8 cellular contexts compared by ENCODE assay signal in genomic region chr1:225777058-225777582, GRCh38. TPM values are rescaled to one million over a fixed set of nuclear protein-coding genes. Genes with fewer than 3 reads are reported as not detected.
A peak's percentile ranks its signal among the peaks of the same experiment; 100 is the strongest.
DNase-seq lines count a peak whose midpoint lies in the region; ATAC-seq and TF ChIP-seq lines count a peak whose summit lies in the region.

No MANE protein-coding gene starts in this region.

- peaks cover 7% of the 10 kb centered on the region for H3K36me3 Mint-ChIP-seq in progenitor cell of endocrine pancreas (ENCODE audit: insufficient read depth)

- no peak for DNase-seq in SK-N-SH
- DNase-seq in hepatocyte (ENCODE audit: low spot score) = no peak
- DNase-seq in stimulated activated naive CD8-positive, alpha-beta T cell treated with anti-CD3 and anti-CD28 coated beads, Interleukin-15, Interleukin-2, amounts not matched to agents 100 U/mL and 50 U/mL, for 24 hours = peak; percentile 19
- DNase-seq in progenitor cell of endocrine pancreas (ENCODE audit: low spot score, unreplicated experiment) = no peak
- no peak for DNase-seq in occipital lobe (lab: John Stamatoyannopoulos, UW)
- DNase-seq in iPS-NIHi7 (ENCODE audit: extremely low spot score) = no peak

- H3K36me3 ChIP-seq in SK-N-SH (replicated peaks in 1 of 2; ENCODE audit: control insufficient read depth in 1 of 2, insufficient read depth in 2 of 2, low read length in 1 of 2) (peaks cover 2 to 17% of the 10 kb centered on the region in 2 experiments), hepatocyte (replicated peaks; ENCODE audit: insufficient read depth, low read depth) (no peaks in the 10 kb centered on the region)

- no peaks in the 10 kb centered on the region for H3K27me3 Mint-ChIP-seq in progenitor cell of endocrine pancreas

- H3K4me1 ChIP-seq in SK-N-SH (ENCODE audit: control insufficient read depth in 1 of 2, insufficient read depth in 2 of 2, low read depth in 1 of 2, low read length in 1 of 2) = peaks cover 18 to 24% of the 10 kb centered on the region in 2 experiments
- peaks cover 29% of the 10 kb centered on the region for H3K4me1 ChIP-seq in hepatocyte (ENCODE audit: insufficient read depth)

- H3K27me3 ChIP-seq in SK-N-SH (ENCODE audit: insufficient read depth) = no peaks in the 10 kb centered on the region
- no peaks in the 10 kb centered on the region for H3K27me3 ChIP-seq in hepatocyte

- POLR2A ChIA-PET in SK-N-SH (lab: Yijun Ruan, JAX) = interaction anchor here (0.5 to 1.9 kb wide), 19 partner anchors 8 to 316 kb away, joined by 3 to 14 read pairs (median 4); partner anchors contain the start of genes ENAH, EPHX1, H3-3A and PYCR2

- no peaks in the 10 kb centered on the region for H3K9me3 ChIP-seq in SK-N-SH
- no peaks in the 10 kb centered on the region for H3K9me3 ChIP-seq in hepatocyte (ENCODE audit: low read depth)

- peak overlapping the region; percentile 64; the same call in 1 of the 2 replicates for H3K9ac ChIP-seq in SK-N-SH

- H4K20me1 ChIP-seq in SK-N-SH (ENCODE audit: insufficient read depth) = peaks cover 30% of the 10 kb centered on the region
- peaks cover 32% of the 10 kb centered on the region for H4K20me1 ChIP-seq in hepatocyte (ENCODE audit: insufficient read depth, poor library complexity, severe bottlenecking)

- no peak for TF ChIP-seq RAD21 in SK-N-SH (IDR thresholded peaks at IDR 0.05; ENCODE audit: low read length)

- CTCF ChIA-PET in SK-N-SH (lab: Yijun Ruan, JAX) = interaction anchor here (0.7 to 18.9 kb wide), 43 partner anchors 9 to 322 kb away, joined by 3 to 473 read pairs (median 4); partner anchors contain the start of genes ENAH, EPHX1, PYCR2 and TMEM63A

- no peak for TF ChIP-seq CTCF in SK-N-SH (IDR thresholded peaks at IDR 0.05)
- TF ChIP-seq CTCF in hepatocyte (IDR thresholded peaks at IDR 0.05; ENCODE audit: poor library complexity) = no peak
- TF ChIP-seq CTCF in progenitor cell of endocrine pancreas (IDR thresholded peaks at IDR 0.05; ENCODE audit: unreplicated experiment) = no peak

- H3K4me2 ChIP-seq in SK-N-SH (peak overlapping the region; percentile 91), hepatocyte (peak overlapping the region; percentile 77)

- no peak for TF ChIP-seq EP300 in SK-N-SH (IDR thresholded peaks at IDR 0.05; ENCODE audit: borderline replicate concordance in 1 of 2, low read depth in 1 of 2, low read length in 1 of 2)

- H3K4me3 Mint-ChIP-seq in progenitor cell of endocrine pancreas (ENCODE audit: low read depth) = no peak overlapping the region

- H2AFZ ChIP-seq in SK-N-SH (ENCODE audit: low read depth) = peak overlapping the region; percentile 98
- H2AFZ ChIP-seq in hepatocyte = peak overlapping the region; percentile 70

- H3K9me3 Mint-ChIP-seq in progenitor cell of endocrine pancreas (ENCODE audit: low read depth) = no peaks in the 10 kb centered on the region

- 32% methylated on average over 18 of the region's 18 CpGs for WGBS in SK-N-SH (ENCODE audit: low lambda C conversion rate)
- WGBS in hepatocyte (ENCODE audit: low lambda C conversion rate, missing lambda C conversion rate) = 29% methylated on average over 18 of the region's 18 CpGs

- H3K27ac ChIP-seq in SK-N-SH (ENCODE audit: low read depth in 2 of 2, low read length in 1 of 2) = peak overlapping the region; percentile 57 to 82
- peak overlapping the region; percentile 76 for H3K27ac ChIP-seq in hepatocyte

- H3K27ac Mint-ChIP-seq in progenitor cell of endocrine pancreas = no peak overlapping the region

- H3K4me1 Mint-ChIP-seq in progenitor cell of endocrine pancreas (ENCODE audit: low read depth) = peaks cover 30% of the 10 kb centered on the region

- H3F3A ChIP-seq in SK-N-SH (replicated peaks; ENCODE audit: insufficient read depth) = peaks cover 27% of the 10 kb centered on the region

- no peaks in the 10 kb centered on the region for H3K9me2 ChIP-seq in SK-N-SH
- no peaks in the 10 kb centered on the region for H3K9me2 ChIP-seq in hepatocyte (replicated peaks; ENCODE audit: insufficient read depth)

- H3K79me2 ChIP-seq in SK-N-SH (ENCODE audit: insufficient read depth) = peaks cover 44% of the 10 kb centered on the region
- peaks cover 45% of the 10 kb centered on the region for H3K79me2 ChIP-seq in hepatocyte

- ATAC-seq in GM18511 (IDR thresholded peaks at IDR 0.05; ENCODE audit: unreplicated experiment) (peak; percentile 27), HG02623 (IDR thresholded peaks at IDR 0.05; ENCODE audit: unreplicated experiment) (peak; percentile 5)
- ATAC-seq in stimulated activated naive CD8-positive, alpha-beta T cell treated with anti-CD3 and anti-CD28 coated beads, Interleukin-15, Interleukin-2, amounts not matched to agents 100 U/mL and 50 U/mL, for 24 hours = peak; percentile 2

- H3K4me3 ChIP-seq in SK-N-SH (ENCODE audit: low read depth in 2 of 2, low read length in 1 of 2) = peak overlapping the region; percentile 81 to 88
- peak overlapping the region; percentile 20 for H3K4me3 ChIP-seq in hepatocyte

TF ChIP-seq in SK-N-SH, 30 proteins besides CTCF, POLR2A, EP300 and RAD21:
- TF ChIP-seq GATA2 (CRISPR knock-in tag; IDR thresholded peaks at IDR 0.05) (no peak), NRF1 (IDR thresholded peaks at IDR 0.05; ENCODE audit: low read depth, low read length) (no peak), JUND (IDR thresholded peaks at IDR 0.05) (no peak), MXI1 (IDR thresholded peaks at IDR 0.05; ENCODE audit: low read depth, low read length) (no peak), RXRA (IDR thresholded peaks at IDR 0.05; ENCODE audit: borderline replicate concordance, low read depth) (no peak)
- TF ChIP-seq, protein P1, sequence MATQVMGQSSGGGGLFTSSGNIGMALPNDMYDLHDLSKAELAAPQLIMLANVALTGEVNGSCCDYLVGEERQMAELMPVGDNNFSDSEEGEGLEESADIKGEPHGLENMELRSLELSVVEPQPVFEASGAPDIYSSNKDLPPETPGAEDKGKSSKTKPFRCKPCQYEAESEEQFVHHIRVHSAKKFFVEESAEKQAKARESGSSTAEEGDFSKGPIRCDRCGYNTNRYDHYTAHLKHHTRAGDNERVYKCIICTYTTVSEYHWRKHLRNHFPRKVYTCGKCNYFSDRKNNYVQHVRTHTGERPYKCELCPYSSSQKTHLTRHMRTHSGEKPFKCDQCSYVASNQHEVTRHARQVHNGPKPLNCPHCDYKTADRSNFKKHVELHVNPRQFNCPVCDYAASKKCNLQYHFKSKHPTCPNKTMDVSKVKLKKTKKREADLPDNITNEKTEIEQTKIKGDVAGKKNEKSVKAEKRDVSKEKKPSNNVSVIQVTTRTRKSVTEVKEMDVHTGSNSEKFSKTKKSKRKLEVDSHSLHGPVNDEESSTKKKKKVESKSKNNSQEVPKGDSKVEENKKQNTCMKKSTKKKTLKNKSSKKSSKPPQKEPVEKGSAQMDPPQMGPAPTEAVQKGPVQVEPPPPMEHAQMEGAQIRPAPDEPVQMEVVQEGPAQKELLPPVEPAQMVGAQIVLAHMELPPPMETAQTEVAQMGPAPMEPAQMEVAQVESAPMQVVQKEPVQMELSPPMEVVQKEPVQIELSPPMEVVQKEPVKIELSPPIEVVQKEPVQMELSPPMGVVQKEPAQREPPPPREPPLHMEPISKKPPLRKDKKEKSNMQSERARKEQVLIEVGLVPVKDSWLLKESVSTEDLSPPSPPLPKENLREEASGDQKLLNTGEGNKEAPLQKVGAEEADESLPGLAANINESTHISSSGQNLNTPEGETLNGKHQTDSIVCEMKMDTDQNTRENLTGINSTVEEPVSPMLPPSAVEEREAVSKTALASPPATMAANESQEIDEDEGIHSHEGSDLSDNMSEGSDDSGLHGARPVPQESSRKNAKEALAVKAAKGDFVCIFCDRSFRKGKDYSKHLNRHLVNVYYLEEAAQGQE (IDR thresholded peaks at IDR 0.05; ENCODE audit: low read depth, low read length) = no peak

RNA-seq across cellular contexts. Expression of gene SRP9, which starts 0.5 kb away (rescaled TPM):
- 156 and 292 TPM in 2 replicates for polyA plus RNA-seq in SK-N-SH (2012; rRNA removed)
- polyA plus RNA-seq in SK-N-SH (2012; cell fraction: cytosol; rRNA removed) = 324 and 359 TPM in 2 replicates
- polyA plus RNA-seq in SK-N-SH (2012; cell fraction: nucleus; rRNA removed) = 60.3 and 116 TPM in 2 replicates
- 414 and 445 TPM in 2 replicates for total RNA-seq in hepatocyte
- 309 and 360 TPM in 2 replicates for polyA plus RNA-seq in hepatocyte
- total RNA-seq in progenitor cell of endocrine pancreas = 406 and 423 TPM in 2 replicates
- 337 TPM for total RNA-seq in occipital lobe

RNA-seq across cellular contexts. Expression of gene EPHX1, which starts 32.8 kb away (rescaled TPM):
- polyA plus RNA-seq in SK-N-SH (2012; rRNA removed) (22.6 and 45.7 TPM in 2 replicates), hepatocyte (102 and 138 TPM in 2 replicates)
- polyA plus RNA-seq in SK-N-SH (2012; cell fraction: cytosol; rRNA removed) = 28.3 and 33.1 TPM in 2 replicates
- 36.0 and 37.1 TPM in 2 replicates for polyA plus RNA-seq in SK-N-SH (2012; cell fraction: nucleus; rRNA removed)
- total RNA-seq in hepatocyte (122 and 133 TPM in 2 replicates), progenitor cell of endocrine pancreas (41.2 and 41.5 TPM in 2 replicates), occipital lobe (7.2 TPM)
